ENCODE assay signal across 8 cellular contexts in the genomic region with DNA sequence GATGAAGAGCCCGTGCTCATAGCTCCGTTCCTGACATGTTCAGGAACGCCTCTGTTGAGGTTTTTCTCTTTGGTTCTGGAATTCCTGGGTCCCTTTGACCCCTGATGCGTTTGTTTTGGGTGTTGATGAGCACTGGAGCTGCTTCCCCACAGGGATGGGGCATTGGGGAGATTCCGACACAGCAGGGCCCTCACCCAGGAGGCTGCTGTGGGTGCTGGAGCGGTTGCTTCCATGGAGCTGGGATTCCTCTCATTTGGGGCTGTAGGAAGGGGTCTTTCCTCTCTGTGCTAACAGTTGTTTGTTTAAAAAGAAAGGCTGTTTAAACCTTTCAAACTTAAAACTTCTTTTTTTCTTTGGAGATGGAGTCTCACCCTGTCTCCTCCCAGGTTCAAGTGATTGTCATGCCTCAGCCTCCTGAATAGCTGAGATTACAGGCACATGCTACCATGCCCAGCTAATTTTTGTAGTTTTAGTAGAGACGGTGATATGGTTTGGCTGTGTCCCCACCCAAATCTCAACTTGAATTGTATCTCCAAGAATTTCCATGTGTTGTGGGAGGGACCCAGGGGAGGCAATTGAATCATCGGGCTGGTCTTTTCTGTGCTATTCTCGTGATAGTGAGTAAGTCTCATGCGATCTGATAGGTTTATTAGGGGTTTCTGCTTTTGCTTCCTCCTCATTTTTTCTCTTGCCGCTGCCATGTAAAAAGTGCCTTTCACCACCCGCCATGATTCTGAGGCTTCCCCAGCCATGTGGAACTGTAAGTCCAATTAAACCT. TPM values are rescaled to one million over a fixed set of nuclear protein-coding genes. Genes with fewer than 3 reads are reported as not detected.
DNase-seq lines count a peak whose midpoint lies in the region; ATAC-seq and TF ChIP-seq lines count a peak whose summit lies in the region.
"Had no signal": no experiment of that assay in that cellular context is flagged by ENCODE, and none has a peak within 500 bp of the region (broad histone marks: within the 10 kb centered on the region; RNA-seq: fewer than 3 reads in every experiment).

No MANE protein-coding gene starts in this region.

- H3K9ac ChIP-seq in IMR-90 (ENCODE audit: low read depth, low read length) (no peak overlapping the region), adipocyte (ENCODE audit: low read length) (no peak overlapping the region)
- H3K9ac ChIP-seq: parathyroid adenoma had no signal

- ATAC-seq in IMR-90 (ENCODE audit: low read depth) (no peak), HG03097 (IDR thresholded peaks at IDR 0.05; ENCODE audit: low FRiP score, unreplicated experiment) (no peak)

- no peak overlapping the region for H4K91ac ChIP-seq in IMR-90 (ENCODE audit: insufficient read depth, low read depth, low read length)

- H4K5ac ChIP-seq in IMR-90 (ENCODE audit: low read depth, low read length), result no peak overlapping the region

- H2AFZ ChIP-seq in IMR-90 (replicated peaks; ENCODE audit: low read length, poor library complexity), result no peak overlapping the region
- H2AFZ ChIP-seq: parathyroid adenoma had no signal

- H3K27me3 ChIP-seq in IMR-90 (ENCODE audit: control insufficient read depth, insufficient read depth, low read length) (no peaks in the 10 kb centered on the region), adipocyte (replicated peaks; ENCODE audit: control insufficient read depth, insufficient read depth, low read length) (no peaks in the 10 kb centered on the region), right atrium auricular region (no peaks in the 10 kb centered on the region), stomach (no peaks in the 10 kb centered on the region)

- no peak overlapping the region for H3K4me3 ChIP-seq in IMR-90 (ENCODE audit: insufficient read depth, low read depth, low read length)
- H3K4me3 ChIP-seq in adipocyte (ENCODE audit: low read length), result no peak overlapping the region
- H3K4me3 ChIP-seq in right atrium auricular region, result no peak overlapping the region
- H3K4me3 ChIP-seq in stomach, result no peak overlapping the region

- H3K56ac ChIP-seq in IMR-90 (ENCODE audit: extremely low read depth, insufficient read depth, low read length), result no peak overlapping the region

- intact Hi-C loops in IMR-90 (cut with micrococcal nuclease), result loop anchor here (5.0 kb wide), 1 partner anchor 45 kb away; no protein-coding TSS in a partner anchor
- intact Hi-C loops in stomach (cut with DNase I; ENCODE audit: low total_unique reads), result no loop called here

- peak overlapping the region; percentile 67 for H2AK9ac ChIP-seq in IMR-90 (replicated peaks; ENCODE audit: low read depth, low read length, poor library complexity)

- peaks cover 13 to 73% of the 10 kb centered on the region in 2 experiments for H3K79me1 ChIP-seq in IMR-90 (ENCODE audit: low read depth in 1 of 2, low read length in 2 of 2)

- POLR2A ChIA-PET in IMR-90 (lab: Charles Lee; ENCODE audit: unreplicated experiment), result no interaction called here

- peak; percentile 62 for DNase-seq in IMR-90
- DNase-seq in adipocyte (ENCODE audit: low read depth), result peak; percentile 49
- DNase-seq in right atrium auricular region (ENCODE audit: low spot score), result no peak
- no peak for DNase-seq in stomach
- no peak for DNase-seq in mesenteric fat pad (ENCODE audit: low spot score)
- no peak for DNase-seq in activated CD4-positive, alpha-beta T cell treated with anti-CD3 and anti-CD28 coated beads for 1 hour

- CTCF ChIA-PET in IMR-90 (lab: Yijun Ruan, JAX), result interaction anchor here (1.4 kb wide), 1 partner anchor 168 kb away, joined by 3 read pairs; no protein-coding TSS in a partner anchor

- no peak for TF ChIP-seq RAD21 in IMR-90 (IDR thresholded peaks at IDR 0.05; ENCODE audit: low read length)

- 94% methylated on average over 3 of the region's 12 CpGs; no CpG with 5 or more reads in 1 of the 2 experiments for WGBS in IMR-90 (ENCODE audit: extremely low coverage in 2 of 2, insufficient read length in 1 of 2), 2 experiments
- 66 to 81% (median 76%) methylated on average over 11 to 12 of the region's 12 CpGs for WGBS in stomach, 5 donors

- no peak for TF ChIP-seq CTCF in IMR-90 (conservative IDR thresholded peaks at IDR 0.05; ENCODE audit: low read depth, low read length)
- TF ChIP-seq CTCF in right atrium auricular region (IDR thresholded peaks at IDR 0.05), result no peak
- TF ChIP-seq CTCF in stomach (IDR thresholded peaks at IDR 0.05), result no peak

- no peak overlapping the region for H3K4me2 ChIP-seq in IMR-90 (ENCODE audit: low read depth, low read length)

- no peak overlapping the region; the same call in 1 of the 2 replicates for H3K4ac ChIP-seq in IMR-90 (ENCODE audit: low read depth, low read length)

- TF ChIP-seq POLR2A in IMR-90 (IDR thresholded peaks at IDR 0.05; ENCODE audit: low read depth, low read length) (no peak), stomach (IDR thresholded peaks at IDR 0.05) (no peak)

- H2BK15ac ChIP-seq in IMR-90 (ENCODE audit: low read depth, low read length), result no peak overlapping the region

- H3K4me1 ChIP-seq in IMR-90 (ENCODE audit: control insufficient read depth, insufficient read depth, low read length), result peaks cover 62% of the 10 kb centered on the region
- peaks cover 68% of the 10 kb centered on the region for H3K4me1 ChIP-seq in adipocyte (ENCODE audit: control insufficient read depth, insufficient read depth, low read length)
- H3K4me1 ChIP-seq in right atrium auricular region, result peaks cover 0 to 80% of the 10 kb centered on the region in 2 donors
- H3K4me1 ChIP-seq in stomach, result peaks cover 74 to 83% (median 82%) of the 10 kb centered on the region in 4 donors
- H3K4me1 ChIP-seq: parathyroid adenoma had no signal

- H2BK120ac ChIP-seq in IMR-90 (ENCODE audit: low read depth, low read length), result no peak overlapping the region

- peaks cover 6% of the 10 kb centered on the region for H3K36me3 ChIP-seq in IMR-90 (ENCODE audit: control insufficient read depth, insufficient read depth, low read length)
- H3K36me3 ChIP-seq in adipocyte (ENCODE audit: control insufficient read depth, insufficient read depth, low read length, severe bottlenecking), result peaks cover 5% of the 10 kb centered on the region
- peaks cover 6% of the 10 kb centered on the region for H3K36me3 ChIP-seq in right atrium auricular region
- peaks cover 0 to 5% (median 2%) of the 10 kb centered on the region in 4 donors for H3K36me3 ChIP-seq in stomach

- H2BK5ac ChIP-seq in IMR-90 (ENCODE audit: low read depth, low read length, poor library complexity, severe bottlenecking), result peak overlapping the region; percentile 23

- no peak overlapping the region for H3K18ac ChIP-seq in IMR-90 (ENCODE audit: low read depth, low read length)

- 0 out of 2 replicates have a peak overlapping the region, but pooled peaks have one; percentile 53 for H3K23ac ChIP-seq in IMR-90 (ENCODE audit: low read depth, low read length)

- H3K27ac ChIP-seq in IMR-90 (ENCODE audit: insufficient read depth, low read length) (peak overlapping the region; percentile 46; the same call in 1 of the 2 replicates), right atrium auricular region (peak overlapping the region; percentile 59 to 78), stomach (peak overlapping the region in 3 of 5 donors; percentile 59 to 75 (median 72))
- H3K27ac ChIP-seq: parathyroid adenoma had no signal

- H4K20me1 ChIP-seq in IMR-90 (ENCODE audit: insufficient read depth, low read length), result peaks cover 67% of the 10 kb centered on the region

- in situ Hi-C loops in IMR-90 (cut with MboI; ENCODE audit: low sequenced_read_pairs), result no loop called here

- no peak overlapping the region; the same call in 1 of the 2 replicates for H2AK5ac ChIP-seq in IMR-90 (ENCODE audit: low read depth, low read length)

- H3K9me3 ChIP-seq in IMR-90 (ENCODE audit: control insufficient read depth, insufficient read depth, low read length) (no peaks in the 10 kb centered on the region), adipocyte (ENCODE audit: control insufficient read depth, low read length) (no peaks in the 10 kb centered on the region), right atrium auricular region (no peaks in the 10 kb centered on the region), stomach (no peaks in the 10 kb centered on the region)

- no peak for TF ChIP-seq EP300 in stomach (IDR thresholded peaks at IDR 0.05)

- no peak overlapping the region for H2BK20ac ChIP-seq in IMR-90 (ENCODE audit: low read depth, low read length)

- BruUV-seq in IMR-90 (replicated peaks; lab: Mats Ljungman, UMichigan), result no TSS peak

- no peak overlapping the region; a peak in 1 of 4 replicates for H4K8ac ChIP-seq in IMR-90 (ENCODE audit: low read depth in 2 of 2, low read length in 2 of 2)

- no peak overlapping the region; the same call in 1 of the 2 replicates for H3K14ac ChIP-seq in IMR-90 (replicated peaks; ENCODE audit: low read depth, low read length)

- dilution Hi-C loops in IMR-90 (cut with HindIII; ENCODE audit: low sequenced_read_pairs, unreplicated experiment), result no loop called here

- peaks cover 36% of the 10 kb centered on the region for H3K9me1 ChIP-seq in IMR-90 (ENCODE audit: insufficient read depth, low read length)

TF ChIP-seq in IMR-90, 13 proteins besides CTCF, POLR2A, EP300 and RAD21:
- no peak for TF ChIP-seq MAFK (IDR thresholded peaks at IDR 0.05; ENCODE audit: low read depth, low read length)

RNA-seq across cellular contexts. Expression of gene SKI, which starts 48.9 kb away (rescaled TPM):
- total RNA-seq in IMR-90 (2012; rRNA removed) (2.3 and 3.9 TPM in 2 replicates), right atrium auricular region (10 to 100 TPM; 36.7 to 57.2 TPM), stomach (10 to 100 TPM; 18.7 to 84.0 (median 32.7) TPM), mesenteric fat pad (101 TPM)
- polyA plus RNA-seq in IMR-90 (2012; rRNA removed) (20.1 and 20.8 TPM in 2 replicates), stomach (10 to 100 TPM in 2 of 3 donors, 1 to 10 TPM in 1; 7.4 to 14.8 (median 13.9) TPM)
- 13.7 and 20.7 TPM in 2 replicates for polyA plus RNA-seq in IMR-90 (2012; cell fraction: cytosol; rRNA removed)
- 42.1 and 52.9 TPM in 2 replicates for polyA plus RNA-seq in IMR-90 (2012; cell fraction: nucleus; rRNA removed; ENCODE audit: low replicate concordance)

Comparison
In these comparisons a context has a peak if more than half of its experiments do, and no peak if none do; other contexts are left out.
1. DNase-seq: peak in IMR-90 (single experiment) and adipocyte (single experiment); none in right atrium auricular region (single experiment), stomach (single experiment), mesenteric fat pad (single experiment) and activated CD4-positive, alpha-beta T cell treated with anti-CD3 and anti-CD28 coated beads for 1 hour (single experiment).
2. Peak in every context shown above with its lines, with median percentiles within 50 percentile points of each other: H3K27ac ChIP-seq.